In genomic region chr12:45987339-45987726, GRCh38 we compare ENCODE assay signal across 9 cellular contexts. TPM values are rescaled to one million over a fixed set of nuclear protein-coding genes. Genes with fewer than 3 reads are reported as not detected.
A peak's percentile ranks its signal among the peaks of the same experiment; 100 is the strongest.
DNase-seq lines count a peak whose midpoint lies in the region; ATAC-seq and TF ChIP-seq lines count a peak whose summit lies in the region.
"Had no signal": no experiment of that assay in that cellular context is flagged by ENCODE, and none has a peak within 500 bp of the region (broad histone marks: within the 10 kb centered on the region; RNA-seq: fewer than 3 reads in every experiment).

No MANE protein-coding gene starts in this region.

- H3K9me3 Mint-ChIP-seq in activated naive CD4-positive, alpha-beta T cell treated with anti-CD3 and anti-CD28 coated beads for 36 hours = peaks cover 2% of the 10 kb centered on the region

- H3K9ac ChIP-seq in smooth muscle cell (ENCODE audit: low read depth) = peak overlapping the region; percentile 98

- no peak for TF ChIP-seq EP300 in transverse colon (IDR thresholded peaks at IDR 0.05; ENCODE audit: low read depth)

- peak overlapping the region; percentile 27 for H3K27ac Mint-ChIP-seq in activated naive CD4-positive, alpha-beta T cell treated with anti-CD3 and anti-CD28 coated beads for 36 hours

- H3K9me3 ChIP-seq in PC-9 (ENCODE audit: insufficient read depth, low read depth) (no peaks in the 10 kb centered on the region), smooth muscle cell (replicated peaks; ENCODE audit: low read depth) (no peaks in the 10 kb centered on the region), transverse colon (no peaks in the 10 kb centered on the region), tibial artery (no peaks in the 10 kb centered on the region)

- peaks cover 25% of the 10 kb centered on the region; the same call in 1 of the 2 replicates for H3K36me3 ChIP-seq in PC-9 (ENCODE audit: low read depth)
- H3K36me3 ChIP-seq in smooth muscle cell (ENCODE audit: low read depth) = no peaks in the 10 kb centered on the region
- H3K36me3 ChIP-seq in transverse colon = no peaks in the 10 kb centered on the region
- H3K36me3 ChIP-seq in tibial artery = peaks cover 0 to 5% (median 0%) of the 10 kb centered on the region in 3 donors

- no peaks in the 10 kb centered on the region for H3K27me3 Mint-ChIP-seq in activated naive CD4-positive, alpha-beta T cell treated with anti-CD3 and anti-CD28 coated beads for 36 hours (ENCODE audit: low read depth)

- H3K79me2 ChIP-seq in PC-9 (ENCODE audit: low read depth) (peaks cover 80% of the 10 kb centered on the region), smooth muscle cell (ENCODE audit: low read depth) (peaks cover 75% of the 10 kb centered on the region)

- TF ChIP-seq CTCF in PC-9 (conservative IDR thresholded peaks at IDR 0.05) = no peak
- no peak for TF ChIP-seq CTCF in epithelial cell of esophagus (IDR thresholded peaks at IDR 0.05; ENCODE audit: insufficient read depth, low read depth, low read length, missing control alignments)
- no peak for TF ChIP-seq CTCF in smooth muscle cell (IDR thresholded peaks at IDR 0.05; ENCODE audit: borderline replicate concordance, insufficient read depth, poor library complexity, severe bottlenecking)
- TF ChIP-seq CTCF in transverse colon (IDR thresholded peaks at IDR 0.05) = no peak
- no peak for TF ChIP-seq CTCF in tibial artery (IDR thresholded peaks at IDR 0.05)

- H3F3A ChIP-seq in PC-9 (ENCODE audit: insufficient read depth, low read depth) (peaks cover 17% of the 10 kb centered on the region), smooth muscle cell (ENCODE audit: low read depth) (peaks cover 19% of the 10 kb centered on the region)

- H2AFZ ChIP-seq in PC-9 (no peak overlapping the region), smooth muscle cell (ENCODE audit: low read depth) (no peak overlapping the region)

- intact Hi-C loops in activated naive CD4-positive, alpha-beta T cell treated with anti-CD3 and anti-CD28 coated beads for 36 hours (cut with micrococcal nuclease) = no loop called here
- intact Hi-C loops in PC-9 (cut with micrococcal nuclease; ENCODE audit: unreplicated experiment) = no loop called here
- intact Hi-C loops in transverse colon (cut with DNase I; ENCODE audit: low total_unique reads) = no loop called here
- intact Hi-C loops in tibial artery (cut with DNase I; ENCODE audit: low total_unique reads) = no loop called here

- no TSS peak for BruUV-seq in PC-9 (replicated peaks; lab: Mats Ljungman, UMichigan)

- H3K4me1 Mint-ChIP-seq in activated naive CD4-positive, alpha-beta T cell treated with anti-CD3 and anti-CD28 coated beads for 36 hours (ENCODE audit: low read depth) = peaks cover 63% of the 10 kb centered on the region

- H4K20me1 ChIP-seq in PC-9 (ENCODE audit: insufficient read depth) (peaks cover 44% of the 10 kb centered on the region), smooth muscle cell (ENCODE audit: low read depth) (peaks cover 71% of the 10 kb centered on the region)

- POLR2A ChIA-PET in PC-9 (lab: Charles Lee; ENCODE audit: unreplicated experiment) = no interaction called here

- peak overlapping the region; percentile 1 for H3K4me3 Mint-ChIP-seq in activated naive CD4-positive, alpha-beta T cell treated with anti-CD3 and anti-CD28 coated beads for 36 hours

- H3K4me3 ChIP-seq in PC-9 = no peak overlapping the region; the same call in 1 of the 2 replicates
- no peak overlapping the region for H3K4me3 ChIP-seq in epithelial cell of esophagus (ENCODE audit: low read length)
- peak overlapping the region; percentile 93 for H3K4me3 ChIP-seq in smooth muscle cell
- no peak overlapping the region for H3K4me3 ChIP-seq in transverse colon
- H3K4me3 ChIP-seq in tibial artery = no peak overlapping the region

- H3K4me1 ChIP-seq in PC-9 (replicated peaks; ENCODE audit: insufficient read depth) (peaks cover 25% of the 10 kb centered on the region), smooth muscle cell (ENCODE audit: low read depth) (peaks cover 27% of the 10 kb centered on the region), transverse colon (peaks cover 17 to 66% (median 29%) of the 10 kb centered on the region in 4 donors), tibial artery (peaks cover 0 to 68% (median 38%) of the 10 kb centered on the region in 4 donors)

- CTCF ChIA-PET in activated naive CD4-positive, alpha-beta T cell treated with anti-CD3 and anti-CD28 coated beads for 36 hours (lab: Charles Lee) = interaction anchor here (1.3 kb wide), 1 partner anchor 18 kb away, joined by 3 read pairs; no protein-coding TSS in a partner anchor
- CTCF ChIA-PET in PC-9 (lab: Charles Lee) = no interaction called here

- peaks cover 29% of the 10 kb centered on the region for H3K36me3 Mint-ChIP-seq in activated naive CD4-positive, alpha-beta T cell treated with anti-CD3 and anti-CD28 coated beads for 36 hours (ENCODE audit: low read depth)

- H3K27me3 ChIP-seq in PC-9 (ENCODE audit: insufficient read depth, low read depth) (no peaks in the 10 kb centered on the region), smooth muscle cell (ENCODE audit: low read depth) (no peaks in the 10 kb centered on the region), transverse colon (no peaks in the 10 kb centered on the region), tibial artery (no peaks in the 10 kb centered on the region)

- 71% methylated on average over 3 of the region's 3 CpGs for WGBS in smooth muscle cell (ENCODE audit: low lambda C conversion rate)
- 62 to 73% methylated on average over 2 to 3 of the region's 3 CpGs for WGBS in transverse colon (ENCODE audit: low coverage in 1 of 2), 2 donors

- in situ Hi-C loops in transverse colon (cut with MboI; ENCODE audit: low pct_ligation_motif_present in 1 of 4, low pct_unique_long_range_greater_than_20kb in 1 of 4, low sequenced_read_pairs in 3 of 4) = no loop called here

- H3K4me2 ChIP-seq in PC-9 = peak overlapping the region; percentile 91
- H3K4me2 ChIP-seq in smooth muscle cell = peak overlapping the region; percentile 95

- H3K27ac ChIP-seq in PC-9 = no peak overlapping the region
- H3K27ac ChIP-seq in smooth muscle cell (ENCODE audit: low read depth) = peak overlapping the region; percentile 99
- H3K27ac ChIP-seq in transverse colon = peak overlapping the region in 1 of 4 donors; percentile 5
- H3K27ac ChIP-seq in tibial artery = no peak overlapping the region

- H3K9me2 ChIP-seq in PC-9 (ENCODE audit: insufficient read depth) = no peaks in the 10 kb centered on the region

- no peak for TF ChIP-seq POLR2A in transverse colon (IDR thresholded peaks at IDR 0.05)

- DNase-seq in activated naive CD4-positive, alpha-beta T cell treated with anti-CD3 and anti-CD28 coated beads for 36 hours = no peak
- no peak for DNase-seq in activated naive CD4-positive, alpha-beta T cell treated with Interleukin-2 at 50 U/mL for 16 hours
- DNase-seq in PC-9 = peak in 1 of 2 experiments; percentile 41
- DNase-seq in epithelial cell of esophagus (ENCODE audit: low read depth) = peak; percentile 22
- DNase-seq in smooth muscle cell (lab: John Stamatoyannopoulos, UW; ENCODE audit: unreplicated experiment) = no peak
- DNase-seq in transverse colon = no peak
- DNase-seq in tibial artery = no peak
- DNase-seq: activated CD4-positive, CD25-positive, alpha-beta regulatory T cell had no signal

- ATAC-seq in HG02763 (IDR thresholded peaks at IDR 0.05; ENCODE audit: unreplicated experiment) = no peak

RNA-seq across cellular contexts. Expression of gene SCAF11, which starts 3.0 kb away (rescaled TPM):
- 10 to 100 TPM; 95.0 to 97.7 TPM for total RNA-seq in activated naive CD4-positive, alpha-beta T cell treated with anti-CD3 and anti-CD28 coated beads for 36 hours
- total RNA-seq in PC-9 (2021) (95.5 and 98.7 TPM in 2 replicates), smooth muscle cell (99.5 and 112 TPM in 2 replicates), transverse colon (100 to 1,000 TPM in 2 of 4 donors, 10 to 100 TPM in 2; 56.7 to 181 (median 101) TPM)
- polyA plus RNA-seq in smooth muscle cell = 33.2 and 54.2 TPM in 2 replicates
